9 cellular contexts compared by ENCODE assay signal in genomic region chr11:44036811-44037657, GRCh38. TPM values are rescaled to one million over a fixed set of nuclear protein-coding genes. Genes with fewer than 3 reads are reported as not detected.
DNase-seq lines count a peak whose midpoint lies in the region; ATAC-seq and TF ChIP-seq lines count a peak whose summit lies in the region.
"Had no signal": no experiment of that assay in that cellular context is flagged by ENCODE, and none has a peak within 500 bp of the region (broad histone marks: within the 10 kb centered on the region; RNA-seq: fewer than 3 reads in every experiment).

No MANE protein-coding gene starts in this region.

- 28% methylated on average over 10 of the region's 12 CpGs for WGBS in right lobe of liver (ENCODE audit: insufficient coverage, low coverage, low lambda C conversion rate, missing lambda C conversion rate)

- no peaks in the 10 kb centered on the region for H3K9me3 ChIP-seq in SU-DHL-6 (ENCODE audit: insufficient read depth, low read length)
- no peaks in the 10 kb centered on the region for H3K9me3 ChIP-seq in right lobe of liver

- H3K4me2 ChIP-seq in SU-DHL-6 (ENCODE audit: low read depth, low read length, poor library complexity, severe bottlenecking): no peak overlapping the region

- no peaks in the 10 kb centered on the region for H3K79me2 ChIP-seq in SU-DHL-6 (ENCODE audit: insufficient read depth, low read length)

- ATAC-seq in HG02623 (IDR thresholded peaks at IDR 0.05; ENCODE audit: unreplicated experiment): peak; percentile 66
- ATAC-seq in effector memory CD8-positive, alpha-beta T cell (replicated peaks): peak; percentile 44
- ATAC-seq in right lobe of liver: peak; percentile 91 to 97 (median 94)
- peak; percentile 73 to 75 for ATAC-seq in stimulated activated naive B cell treated with anti-CD40 and anti-IgM and Interleukin-4, amounts not matched to agents 10 μg/mL and 1 μg/mL and 100 μg/mL, for 72 hours (replicated peaks)

- H3K9ac ChIP-seq in SU-DHL-6 (ENCODE audit: low read length): no peak overlapping the region

- H3K4me1 Mint-ChIP-seq in effector memory CD8-positive, alpha-beta T cell (ENCODE audit: low read depth in 2 of 2): no peaks in the 10 kb centered on the region
- no peaks in the 10 kb centered on the region for H3K4me1 Mint-ChIP-seq in stimulated activated naive B cell treated with anti-CD40 and anti-IgM and Interleukin-4, amounts not matched to agents 10 μg/mL and 1 μg/mL and 100 μg/mL, for 72 hours
- H3K4me1 Mint-ChIP-seq: activated naive CD4-positive, alpha-beta T cell treated with anti-CD3 and anti-CD28 coated beads, Interleukin-2, amount 50 U/mL, for 24 hours had no signal

- no peaks in the 10 kb centered on the region for H3K36me3 ChIP-seq in SU-DHL-6 (ENCODE audit: low read length)
- no peaks in the 10 kb centered on the region for H3K36me3 ChIP-seq in right lobe of liver

- H3K27ac Mint-ChIP-seq in effector memory CD8-positive, alpha-beta T cell: no peak overlapping the region
- H3K27ac Mint-ChIP-seq in stimulated activated naive B cell treated with anti-CD40 and anti-IgM and Interleukin-4, amounts not matched to agents 10 μg/mL and 1 μg/mL and 100 μg/mL, for 72 hours: no peak overlapping the region
- H3K27ac Mint-ChIP-seq: activated naive CD4-positive, alpha-beta T cell treated with anti-CD3 and anti-CD28 coated beads, Interleukin-2, amount 50 U/mL, for 24 hours had no signal

- intact Hi-C loops in right lobe of liver (cut with DNase I): loop anchor here (5.0 to 10.0 kb wide), 2 partner anchors 142 to 145 kb away; no protein-coding TSS in a partner anchor

- H3F3A ChIP-seq in SU-DHL-6 (ENCODE audit: insufficient read depth): no peaks in the 10 kb centered on the region

- no peak overlapping the region for H3K4me3 Mint-ChIP-seq in effector memory CD8-positive, alpha-beta T cell
- no peak overlapping the region for H3K4me3 Mint-ChIP-seq in stimulated activated naive B cell treated with anti-CD40 and anti-IgM and Interleukin-4, amounts not matched to agents 10 μg/mL and 1 μg/mL and 100 μg/mL, for 72 hours
- H3K4me3 Mint-ChIP-seq: activated naive CD4-positive, alpha-beta T cell treated with anti-CD3 and anti-CD28 coated beads, Interleukin-2, amount 50 U/mL, for 24 hours had no signal

- TF ChIP-seq CTCF in GM12864 (IDR thresholded peaks at IDR 0.05; ENCODE audit: low read depth, low read length, missing control alignments) (peak; percentile 77), SU-DHL-6 (IDR thresholded peaks at IDR 0.05; ENCODE audit: insufficient read depth, low read length, poor library complexity, severe bottlenecking) (peak; percentile 50), right lobe of liver (IDR thresholded peaks at IDR 0.05) (peak; percentile 63 to 79 (median 73))

- H3K36me3 Mint-ChIP-seq in effector memory CD8-positive, alpha-beta T cell (ENCODE audit: insufficient read depth): no peaks in the 10 kb centered on the region
- H3K36me3 Mint-ChIP-seq in stimulated activated naive B cell treated with anti-CD40 and anti-IgM and Interleukin-4, amounts not matched to agents 10 μg/mL and 1 μg/mL and 100 μg/mL, for 72 hours: peaks cover 0 to 9% of the 10 kb centered on the region in 2 donors

- H3K9me2 ChIP-seq in SU-DHL-6 (replicated peaks; ENCODE audit: insufficient read depth, low read length): no peaks in the 10 kb centered on the region

- H3K27ac ChIP-seq in SU-DHL-6 (ENCODE audit: low read depth, low read length) (no peak overlapping the region), right lobe of liver (no peak overlapping the region)

- DNase-seq in GM12864 (ENCODE audit: low read depth) (peak; percentile 2), NCI-H146 treated with DMSO at 0.1 percent for 48 hours (lab: John Stamatoyannopoulos, UW; ENCODE audit: unreplicated experiment) (peak; percentile 84), right lobe of liver (peak; percentile 66 to 73 (median 67)), NCI-H2029 treated with DMSO at 0.1 percent for 48 hours (lab: John Stamatoyannopoulos, UW) (no peak)
- DNase-seq in effector memory CD8-positive, alpha-beta T cell: peak in 2 of 3 experiments; percentile 10 to 22
- DNase-seq in stimulated activated naive B cell treated with anti-CD40 and anti-IgM and Interleukin-4, amounts not matched to agents 10 μg/mL and 1 μg/mL and 100 μg/mL, for 72 hours: peak; percentile 5

- H4K20me1 ChIP-seq in SU-DHL-6 (ENCODE audit: low read depth, low read length): no peaks in the 10 kb centered on the region

- H3K4me3 ChIP-seq in GM12864 (ENCODE audit: low read depth, low read length) (no peak overlapping the region), SU-DHL-6 (ENCODE audit: insufficient read depth, low read length, poor library complexity, severe bottlenecking) (no peak overlapping the region), right lobe of liver (no peak overlapping the region)

- H3K27me3 Mint-ChIP-seq in effector memory CD8-positive, alpha-beta T cell: peaks cover 20 to 31% of the 10 kb centered on the region in 2 donors
- H3K27me3 Mint-ChIP-seq in stimulated activated naive B cell treated with anti-CD40 and anti-IgM and Interleukin-4, amounts not matched to agents 10 μg/mL and 1 μg/mL and 100 μg/mL, for 72 hours: peaks cover 28 to 39% of the 10 kb centered on the region in 2 donors

- peaks cover 0 to 3% of the 10 kb centered on the region in 2 donors for H3K9me3 Mint-ChIP-seq in effector memory CD8-positive, alpha-beta T cell
- peaks cover 6 to 14% of the 10 kb centered on the region in 2 donors for H3K9me3 Mint-ChIP-seq in stimulated activated naive B cell treated with anti-CD40 and anti-IgM and Interleukin-4, amounts not matched to agents 10 μg/mL and 1 μg/mL and 100 μg/mL, for 72 hours

- H2AFZ ChIP-seq in SU-DHL-6 (ENCODE audit: low read depth, low read length, severe bottlenecking): no peak overlapping the region

- H3K4me1 ChIP-seq in right lobe of liver: peaks cover 0 to 8% (median 3%) of the 10 kb centered on the region in 4 donors

- H3K27me3 ChIP-seq in SU-DHL-6 (ENCODE audit: low read length) (no peaks in the 10 kb centered on the region), right lobe of liver (no peaks in the 10 kb centered on the region)

- no peak for TF ChIP-seq POLR2A in right lobe of liver (IDR thresholded peaks at IDR 0.05)

RNA-seq across cellular contexts. Expression of gene ACCSL, which starts 10.7 kb away (rescaled TPM):
- not detected for total RNA-seq in right lobe of liver

RNA-seq across cellular contexts. Expression of gene ACCS, which starts 29.0 kb away (rescaled TPM):
- total RNA-seq in right lobe of liver: 10 to 100 TPM in 4 of 6 experiments, 1 to 10 TPM in 2; 7.3 to 32.2 (median 15.4) TPM

RNA-seq across cellular contexts. Expression of gene EXT2, which starts 58.4 kb away (rescaled TPM):
- 10 to 100 TPM; 21.9 to 31.3 (median 26.9) TPM for total RNA-seq in right lobe of liver

Comparison
In these comparisons a context has a peak if more than half of its experiments do, and no peak if none do; other contexts are left out.
1. ATAC-seq: peak in every context shown above with its lines; median percentile 94 in right lobe of liver; 74 in stimulated activated naive B cell treated with anti-CD40 and anti-IgM and Interleukin-4, amounts not matched to agents 10 μg/mL and 1 μg/mL and 100 μg/mL, for 72 hours; 66 in HG02623; 44 in effector memory CD8-positive, alpha-beta T cell.